In genomic region chr5:3278643-3279042, GRCh38 we compare ENCODE assay signal across 1 cellular context.
TF ChIP-seq lines count a peak whose summit lies in the region.

No MANE protein-coding gene starts in this region.

TF ChIP-seq in GM23338, 12 proteins besides CTCF, POLR2A, EP300 and RAD21 (continued from another document):
- TF ChIP-seq REST (IDR thresholded peaks at IDR 0.05; ENCODE audit: unreplicated experiment) (no peak), ZNF462 (CRISPR knock-in tag; IDR thresholded peaks at IDR 0.05) (no peak), JUNB (IDR thresholded peaks at IDR 0.05; ENCODE audit: unreplicated experiment) (no peak), EZH2phosphoT487 (IDR thresholded peaks at IDR 0.05; ENCODE audit: unreplicated experiment) (no peak), EZH2 (IDR thresholded peaks at IDR 0.05; ENCODE audit: low read depth, unreplicated experiment) (no peak), NANOG (IDR thresholded peaks at IDR 0.05; ENCODE audit: borderline replicate concordance) (no peak), STAT1 (IDR thresholded peaks at IDR 0.05; ENCODE audit: unreplicated experiment) (no peak), ZNF114 (CRISPR knock-in tag; IDR thresholded peaks at IDR 0.05) (no peak), CREB1 (CRISPR knock-in tag; IDR thresholded peaks at IDR 0.05; ENCODE audit: low read depth) (no peak), POLR2AphosphoS5 (IDR thresholded peaks at IDR 0.05; ENCODE audit: low read depth) (no peak)
- TF ChIP-seq, protein P1, sequence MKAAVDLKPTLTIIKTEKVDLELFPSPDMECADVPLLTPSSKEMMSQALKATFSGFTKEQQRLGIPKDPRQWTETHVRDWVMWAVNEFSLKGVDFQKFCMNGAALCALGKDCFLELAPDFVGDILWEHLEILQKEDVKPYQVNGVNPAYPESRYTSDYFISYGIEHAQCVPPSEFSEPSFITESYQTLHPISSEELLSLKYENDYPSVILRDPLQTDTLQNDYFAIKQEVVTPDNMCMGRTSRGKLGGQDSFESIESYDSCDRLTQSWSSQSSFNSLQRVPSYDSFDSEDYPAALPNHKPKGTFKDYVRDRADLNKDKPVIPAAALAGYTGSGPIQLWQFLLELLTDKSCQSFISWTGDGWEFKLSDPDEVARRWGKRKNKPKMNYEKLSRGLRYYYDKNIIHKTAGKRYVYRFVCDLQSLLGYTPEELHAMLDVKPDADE (IDR thresholded peaks at IDR 0.05): no peak
TF ChIP-seq in GM23338: peak in this region for 0.
